Comparison of ENCODE assay signal across 8 cellular contexts in the genomic region with DNA sequence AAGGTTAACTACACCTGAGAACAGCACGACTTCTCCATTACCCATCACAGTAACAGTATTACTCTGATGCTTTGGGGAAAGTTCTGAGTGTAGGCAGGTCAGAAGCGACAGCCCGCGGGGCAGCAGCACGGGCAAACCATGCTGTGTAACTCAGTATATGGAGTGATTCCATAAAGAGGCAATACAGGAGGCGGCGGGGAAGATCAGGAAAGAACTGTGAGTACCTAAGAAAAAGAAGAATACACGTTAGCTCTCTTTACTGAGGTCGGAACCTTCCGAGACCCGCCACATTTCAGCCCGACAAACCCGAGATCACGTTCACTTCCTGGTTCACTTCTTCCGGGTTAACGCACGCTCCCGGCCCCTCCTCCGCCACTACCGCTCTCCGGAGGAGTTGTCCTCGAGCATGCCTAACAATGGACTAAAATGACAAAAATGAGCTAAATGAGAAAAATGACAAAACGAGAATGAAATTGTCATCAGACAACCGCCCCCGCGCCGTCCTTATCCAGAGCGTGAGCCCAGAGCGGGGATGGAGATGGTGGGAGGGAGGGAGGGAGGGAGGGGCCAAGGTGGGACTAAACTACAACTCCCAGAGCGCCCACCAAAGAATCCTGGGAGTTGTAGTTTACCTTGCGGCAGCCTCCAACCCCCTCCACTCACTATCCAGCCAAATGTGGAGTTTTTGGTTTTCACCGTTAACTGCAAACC. TPM values are rescaled to one million over a fixed set of nuclear protein-coding genes. Genes with fewer than 3 reads are reported as not detected.
DNase-seq lines count a peak whose midpoint lies in the region; ATAC-seq and TF ChIP-seq lines count a peak whose summit lies in the region.

TSS of gene MTRF1 (minus strand) at position 316 of the 711 bp plus-strand sequence. CDS start 2,669 bp downstream, outside the sequence.

- no peaks in the 10 kb centered on the region for H3K9me3 ChIP-seq in uterus

- H3K4me3 ChIP-seq in uterus = peak within 1 kb of the TSS; percentile 65 to 67

- H3K4me1 ChIP-seq in uterus = no peaks in the 10 kb centered on the region

- peaks cover 11% of the 10 kb centered on the region for H3K4me1 Mint-ChIP-seq in T-helper 1 cell treated with Interleukin-12 subunit alpha and Interleukin-12 subunit beta and Interleukin-4 antibody, amounts not matched to agents 30 μg/mL and 1 μg/mL, for 36 hours (ENCODE audit: low read depth)

- no peaks in the 10 kb centered on the region for H3K27me3 Mint-ChIP-seq in T-helper 1 cell treated with Interleukin-12 subunit alpha and Interleukin-12 subunit beta and Interleukin-4 antibody, amounts not matched to agents 30 μg/mL and 1 μg/mL, for 36 hours (ENCODE audit: low read depth)

- peak; percentile 97 for ATAC-seq in HG02870 (IDR thresholded peaks at IDR 0.05; ENCODE audit: unreplicated experiment)
- peak; percentile 98 for ATAC-seq in left ventricle myocardium superior

- peaks cover 9% of the 10 kb centered on the region for H3K9me3 Mint-ChIP-seq in T-helper 1 cell treated with Interleukin-12 subunit alpha and Interleukin-12 subunit beta and Interleukin-4 antibody, amounts not matched to agents 30 μg/mL and 1 μg/mL, for 36 hours

- TF ChIP-seq POLR2A in GM15510 (IDR thresholded peaks at IDR 0.05; ENCODE audit: borderline replicate concordance, extremely low read depth, insufficient read length) = peak; percentile 57
- TF ChIP-seq POLR2A in uterus (IDR thresholded peaks at IDR 0.05) = no peak

- DNase-seq in NCI-H146 (lab: John Stamatoyannopoulos, UW) (peak; percentile 77), amygdala (lab: John Stamatoyannopoulos, UW) (peak; percentile 21 to 95 (median 80)), left ventricle myocardium superior (peak; percentile 84), putamen (ENCODE audit: low spot score) (peak; percentile 93), uterus (peak; percentile 78 to 80)

- intact Hi-C loops in left ventricle myocardium superior (cut with micrococcal nuclease) (no loop called here), uterus (cut with DNase I; ENCODE audit: low total_unique reads) (no loop called here)

- H3K4me3 Mint-ChIP-seq in T-helper 1 cell treated with Interleukin-12 subunit alpha and Interleukin-12 subunit beta and Interleukin-4 antibody, amounts not matched to agents 30 μg/mL and 1 μg/mL, for 36 hours = peak within 1 kb of the TSS; percentile 93

- no peaks in the 10 kb centered on the region for H3K36me3 ChIP-seq in uterus

- peak within 1 kb of the TSS; percentile 94 for H3K27ac Mint-ChIP-seq in T-helper 1 cell treated with Interleukin-12 subunit alpha and Interleukin-12 subunit beta and Interleukin-4 antibody, amounts not matched to agents 30 μg/mL and 1 μg/mL, for 36 hours

- peak within 1 kb of the TSS; percentile 89 to 90 for H3K27ac ChIP-seq in uterus

- no peaks in the 10 kb centered on the region for H3K27me3 ChIP-seq in uterus

- TF ChIP-seq CTCF in uterus (IDR thresholded peaks at IDR 0.05) = no peak

- peaks cover 16% of the 10 kb centered on the region for H3K36me3 Mint-ChIP-seq in T-helper 1 cell treated with Interleukin-12 subunit alpha and Interleukin-12 subunit beta and Interleukin-4 antibody, amounts not matched to agents 30 μg/mL and 1 μg/mL, for 36 hours (ENCODE audit: low read depth)

RNA-seq across cellular contexts. Expression of gene MTRF1, which starts in this region (rescaled TPM):
- total RNA-seq in left ventricle myocardium superior = 14.3 TPM
- 10 to 100 TPM in 3 of 4 donors, 1 to 10 TPM in 1; 4.1 to 24.1 (median 13.9) TPM for total RNA-seq in uterus

Comparison
In these comparisons a context has a peak if more than half of its experiments do, and no peak if none do; other contexts are left out.
1. Peak in every context shown above with its lines: DNase-seq, ATAC-seq, H3K4me3 ChIP-seq and H3K27ac ChIP-seq.